In genomic region chr15:51887887-51888592, GRCh38 we compare ENCODE assay signal across 28 cellular contexts. TPM values are rescaled to one million over a fixed set of nuclear protein-coding genes. Genes with fewer than 3 reads are reported as not detected.
DNase-seq lines count a peak whose midpoint lies in the region; ATAC-seq, FAIRE-seq and TF ChIP-seq lines count a peak whose summit lies in the region.
"Had no signal": no experiment of that assay in that cellular context is flagged by ENCODE, and none has a peak within 500 bp of the region (broad histone marks: within the 10 kb centered on the region; RNA-seq: fewer than 3 reads in every experiment).

No MANE protein-coding gene starts in this region.

- H3K27ac Mint-ChIP-seq in activated T-helper 17 cell treated with anti-CD3 and anti-CD28 coated beads, Interleukin-2, amount 50 U/mL, for 72 hours: peak overlapping the region; percentile 49
- no peak overlapping the region for H3K27ac Mint-ChIP-seq in activated naive CD4-positive, alpha-beta T cell treated with anti-CD3 and anti-CD28 coated beads for 36 hours
- H3K27ac Mint-ChIP-seq: activated naive CD4-positive, alpha-beta T cell treated with anti-CD3 and anti-CD28 coated beads, Interleukin-2, amount 50 U/mL, for 24 hours; activated T-helper 1 cell treated with anti-CD3 and anti-CD28 coated beads, Interleukin-12 subunit alpha, Interleukin-12 subunit beta, Interleukin-2, Interleukin-4 antibody, amounts not matched to agents 30 ng/mL and 10 ng/mL and 1 ng/mL, durations not matched to agents 14 hours and 24 hours and 36 hours; effector memory CD8-positive, alpha-beta T cell; HFFc6; progenitor cell of endocrine pancreas; WTC11 had no signal

- DNase-seq in A549 (ENCODE audit: low read depth in 1 of 2, low spot score in 1 of 2): peak; percentile 70 to 87
- no peak for DNase-seq in HCT116 (ENCODE audit: low read depth, low spot score)
- DNase-seq in right lobe of liver: no peak
- no peak for DNase-seq in NCI-H526 (lab: John Stamatoyannopoulos, UW)
- no peak for DNase-seq in lower leg skin (ENCODE audit: low spot score in 2 of 2)
- DNase-seq in sciatic nerve (ENCODE audit: low spot score): no peak
- no peak for DNase-seq in activated naive CD4-positive, alpha-beta T cell treated with anti-CD3 and anti-CD28 coated beads for 36 hours
- DNase-seq: activated CD4-positive, alpha-beta T cell treated with anti-CD3 and anti-CD28 coated beads, Interleukin-2, amount 50 U/mL, for 4 hours; anterior cingulate cortex; cortex of kidney; effector memory CD8-positive, alpha-beta T cell; gastrocnemius medialis; GF-D8; HFFc6; left lung; NCI-H1694; NCI-H510A treated with DMSO at 0.1 percent for 48 hours; stimulated activated CD4-positive, alpha-beta T cell treated with anti-CD3 and anti-CD28 coated beads, Interleukin-15, amount 100 ng/mL, for 24 hours; T1000 had no signal

- H2AFZ ChIP-seq in HCT116 (ENCODE audit: low read depth, low read length, poor library complexity, severe bottlenecking): no peak overlapping the region

- TF ChIP-seq CTCF in A549 (IDR thresholded peaks at IDR 0.05) (no peak), HCT116 (IDR thresholded peaks at IDR 0.05 in 2 of 3, conservative IDR thresholded peaks at IDR 0.05 in 1 of 3; ENCODE audit: borderline replicate concordance in 1 of 3, insufficient read depth in 1 of 3, low read depth in 2 of 3, low read length in 2 of 3) (no peak), right lobe of liver (IDR thresholded peaks at IDR 0.05) (no peak), lower leg skin (IDR thresholded peaks at IDR 0.05) (no peak)

- no peaks in the 10 kb centered on the region for H4K20me1 ChIP-seq in HCT116 (ENCODE audit: insufficient read depth)

- H3K27ac ChIP-seq in A549: peak overlapping the region; percentile 72 to 80
- peak overlapping the region; percentile 12; the same call in 1 of the 2 replicates for H3K27ac ChIP-seq in HCT116 (ENCODE audit: low read depth, low read length)
- peak overlapping the region in 1 of 3 donors; percentile 12 for H3K27ac ChIP-seq in right lobe of liver
- H3K27ac ChIP-seq: esophagus muscularis mucosa, gastrocnemius medialis, HL-60, left lung had no signal

- intact Hi-C loops in HCT116 (cut with micrococcal nuclease): no loop called here
- intact Hi-C loops in right lobe of liver (cut with DNase I): no loop called here
- intact Hi-C loops in lower leg skin (cut with DNase I; ENCODE audit: low total_unique reads): loop anchor here (10.0 kb wide), 1 partner anchor 247 kb away; no protein-coding TSS in a partner anchor
- intact Hi-C loops in sciatic nerve (cut with DNase I): no loop called here
- intact Hi-C loops in activated naive CD4-positive, alpha-beta T cell treated with anti-CD3 and anti-CD28 coated beads for 36 hours (cut with micrococcal nuclease): loop anchor here (1.0 to 2.0 kb wide), 2 partner anchors 191 to 339 kb away; no protein-coding TSS in a partner anchor

- peaks cover 82% of the 10 kb centered on the region for H3K36me3 Mint-ChIP-seq in activated T-helper 17 cell treated with anti-CD3 and anti-CD28 coated beads, Interleukin-2, amount 50 U/mL, for 72 hours (ENCODE audit: low read depth)
- H3K36me3 Mint-ChIP-seq in activated naive CD4-positive, alpha-beta T cell treated with anti-CD3 and anti-CD28 coated beads for 36 hours (ENCODE audit: low read depth): peaks cover 32% of the 10 kb centered on the region

- peaks cover 50% of the 10 kb centered on the region for H3K79me2 ChIP-seq in HCT116 (ENCODE audit: insufficient read depth, low read length)

- peaks cover 19 to 21% of the 10 kb centered on the region in 2 experiments for H3K36me3 ChIP-seq in HCT116 (ENCODE audit: control insufficient read depth in 1 of 2, insufficient read depth in 2 of 2, low read length in 2 of 2)
- peaks cover 0 to 33% (median 0%) of the 10 kb centered on the region in 4 donors for H3K36me3 ChIP-seq in right lobe of liver

- H3K4me3 Mint-ChIP-seq in activated T-helper 17 cell treated with anti-CD3 and anti-CD28 coated beads, Interleukin-2, amount 50 U/mL, for 72 hours: no peak overlapping the region
- H3K4me3 Mint-ChIP-seq in activated naive CD4-positive, alpha-beta T cell treated with anti-CD3 and anti-CD28 coated beads for 36 hours: no peak overlapping the region
- H3K4me3 Mint-ChIP-seq: activated naive CD4-positive, alpha-beta T cell treated with anti-CD3 and anti-CD28 coated beads, Interleukin-2, amount 50 U/mL, for 24 hours; activated T-helper 1 cell treated with anti-CD3 and anti-CD28 coated beads, Interleukin-12 subunit alpha, Interleukin-12 subunit beta, Interleukin-2, Interleukin-4 antibody, amounts not matched to agents 30 ng/mL and 10 ng/mL and 1 ng/mL, durations not matched to agents 14 hours and 24 hours and 36 hours; effector memory CD8-positive, alpha-beta T cell; HFFc6; immature natural killer cell; WTC11 had no signal

- H3K9me3 ChIP-seq in A549 (no peaks in the 10 kb centered on the region), HCT116 (ENCODE audit: control insufficient read depth in 1 of 2, insufficient read depth in 1 of 2, low read depth in 1 of 2, low read length in 2 of 2) (no peaks in the 10 kb centered on the region), right lobe of liver (no peaks in the 10 kb centered on the region)
- H3K9me3 ChIP-seq: esophagus muscularis mucosa, gastrocnemius medialis, left lung had no signal

- TF ChIP-seq POLR2A in A549 (IDR thresholded peaks at IDR 0.05; ENCODE audit: low read length) (no peak), HCT116 (IDR thresholded peaks at IDR 0.05; ENCODE audit: borderline replicate concordance, extremely low read depth, insufficient read depth, insufficient read length) (no peak), right lobe of liver (IDR thresholded peaks at IDR 0.05) (no peak), lower leg skin (IDR thresholded peaks at IDR 0.05) (no peak)

- H3K4me2 ChIP-seq in A549: peak overlapping the region; percentile 79
- H3K4me2 ChIP-seq in HCT116 (ENCODE audit: low read length): no peak overlapping the region

- FAIRE-seq in A549 (lab: Jason Lieb, UNC): peak; percentile 93
- FAIRE-seq: urothelium cell line had no signal

- peak; percentile 86 to 94 for ATAC-seq in A549
- peak; percentile 32; the same call in 1 of the 2 replicates for ATAC-seq in HCT116
- peak; percentile 79 for ATAC-seq in activated T-helper 17 cell treated with anti-CD3 and anti-CD28 coated beads, Interleukin-2, amount 50 U/mL, for 72 hours (replicated peaks)
- peak; percentile 42 to 69 (median 66) for ATAC-seq in right lobe of liver
- ATAC-seq in sciatic nerve: no peak
- ATAC-seq: effector memory CD8-positive, alpha-beta T cell; gastrocnemius medialis; WTC11 had no signal

- RAD21 ChIA-PET in HCT116 (lab: Charles Lee; ENCODE audit: low non-redundant PET in 1 of 2, low total read pairs in 2 of 2, uncharacterized antibody in 2 of 2, unreplicated experiment in 2 of 2): no interaction called here

- CTCF ChIA-PET in A549 (lab: Yijun Ruan, JAX) (interaction anchor here (0.7 to 6.2 kb wide), 36 partner anchors 8 to 345 kb away, joined by 3 to 52 read pairs (median 5); no protein-coding TSS in a partner anchor), HCT116 (lab: Charles Lee) (interaction anchor here (0.9 to 3.3 kb wide), 9 partner anchors 9 to 47 kb away, joined by 3 to 22 read pairs (median 8); no protein-coding TSS in a partner anchor)
- CTCF ChIA-PET in activated naive CD4-positive, alpha-beta T cell treated with anti-CD3 and anti-CD28 coated beads for 36 hours (lab: Charles Lee): interaction anchor here (0.7 to 3.9 kb wide), 15 partner anchors 9 to 265 kb away, joined by 3 to 31 read pairs (median 3); no protein-coding TSS in a partner anchor

- no peaks in the 10 kb centered on the region for H3K27me3 ChIP-seq in HCT116 (ENCODE audit: insufficient read depth, low read length)
- no peaks in the 10 kb centered on the region for H3K27me3 ChIP-seq in right lobe of liver
- H3K27me3 ChIP-seq: esophagus muscularis mucosa, gastrocnemius medialis, left lung had no signal

- no TSS peak for BruUV-seq in HCT116 (replicated peaks; lab: Mats Ljungman, UMichigan)

- H3K4me1 ChIP-seq in A549: peaks cover 55% of the 10 kb centered on the region
- H3K4me1 ChIP-seq in HCT116 (ENCODE audit: control insufficient read depth in 1 of 2, insufficient read depth in 2 of 2, low read length in 2 of 2): peaks cover 16 to 29% of the 10 kb centered on the region in 2 experiments
- H3K4me1 ChIP-seq in right lobe of liver: peaks cover 0 to 11% (median 2%) of the 10 kb centered on the region in 4 donors

- no peak for TF ChIP-seq EP300 in A549 (IDR thresholded peaks at IDR 0.05)

- H3K27me3 Mint-ChIP-seq in activated T-helper 17 cell treated with anti-CD3 and anti-CD28 coated beads, Interleukin-2, amount 50 U/mL, for 72 hours: no peaks in the 10 kb centered on the region
- no peaks in the 10 kb centered on the region for H3K27me3 Mint-ChIP-seq in activated naive CD4-positive, alpha-beta T cell treated with anti-CD3 and anti-CD28 coated beads for 36 hours (ENCODE audit: low read depth)
- H3K27me3 Mint-ChIP-seq: activated naive CD4-positive, alpha-beta T cell treated with anti-CD3 and anti-CD28 coated beads, Interleukin-2, amount 50 U/mL, for 24 hours; effector memory CD8-positive, alpha-beta T cell; progenitor cell of endocrine pancreas had no signal

- WGBS in A549 (ENCODE audit: missing lambda C conversion rate): 8% methylated on average over 9 of the region's 9 CpGs
- 63% methylated on average over 9 of the region's 9 CpGs for WGBS in right lobe of liver (ENCODE audit: insufficient coverage, low coverage, low lambda C conversion rate, missing lambda C conversion rate)
- WGBS in lower leg skin, 2 donors: 88 to 91% methylated on average over 9 of the region's 9 CpGs

- H3K9ac ChIP-seq in HCT116 (ENCODE audit: low read length): no peak overlapping the region

- H3K4me3 ChIP-seq in A549 (peak overlapping the region; percentile 20; the same call in 1 of the 3 replicates), HCT116 (replicated peaks in 1 of 2; ENCODE audit: low read depth in 1 of 2, low read length in 2 of 2) (no peak overlapping the region), right lobe of liver (no peak overlapping the region), lower leg skin (ENCODE audit: low read depth, poor library complexity, severe bottlenecking) (no peak overlapping the region)
- H3K4me3 ChIP-seq: esophagus muscularis mucosa, gastrocnemius medialis, left lung had no signal

- H3K9me2 ChIP-seq in HCT116 (ENCODE audit: insufficient read depth): no peaks in the 10 kb centered on the region

- POLR2A ChIA-PET in A549 (lab: Yijun Ruan, JAX) (interaction anchor here (1.6 kb wide), 1 partner anchor 58 kb away, joined by 6 read pairs; the partner anchor contains the start of gene TMOD3), HCT116 (lab: Charles Lee) (no interaction called here)

- H3K9me3 Mint-ChIP-seq in activated T-helper 17 cell treated with anti-CD3 and anti-CD28 coated beads, Interleukin-2, amount 50 U/mL, for 72 hours: no peaks in the 10 kb centered on the region
- H3K9me3 Mint-ChIP-seq in activated naive CD4-positive, alpha-beta T cell treated with anti-CD3 and anti-CD28 coated beads for 36 hours: no peaks in the 10 kb centered on the region
- H3K9me3 Mint-ChIP-seq: activated naive CD4-positive, alpha-beta T cell treated with anti-CD3 and anti-CD28 coated beads, Interleukin-2, amount 50 U/mL, for 24 hours; activated T-helper 1 cell treated with anti-CD3 and anti-CD28 coated beads, Interleukin-12 subunit alpha, Interleukin-12 subunit beta, Interleukin-2, Interleukin-4 antibody, amounts not matched to agents 30 ng/mL and 10 ng/mL and 1 ng/mL, durations not matched to agents 14 hours and 24 hours and 36 hours; effector memory CD8-positive, alpha-beta T cell; HFFc6; immature natural killer cell had no signal

- TF ChIP-seq RAD21 in A549 (conservative IDR thresholded peaks at IDR 0.05 in 1 of 2, IDR thresholded peaks at IDR 0.05 in 1 of 2): no peak
- TF ChIP-seq RAD21 in HCT116 (IDR thresholded peaks at IDR 0.05; ENCODE audit: low read depth): no peak

- peaks cover 10% of the 10 kb centered on the region for H3K4me1 Mint-ChIP-seq in activated T-helper 17 cell treated with anti-CD3 and anti-CD28 coated beads, Interleukin-2, amount 50 U/mL, for 72 hours
- H3K4me1 Mint-ChIP-seq in activated naive CD4-positive, alpha-beta T cell treated with anti-CD3 and anti-CD28 coated beads for 36 hours (ENCODE audit: low read depth): peaks cover 2% of the 10 kb centered on the region
- H3K4me1 Mint-ChIP-seq: WTC11 had no signal

RNA-seq across cellular contexts. Expression of gene TMOD3, which starts 58.6 kb away (rescaled TPM):
- polyA plus RNA-seq in A549 (2011; rRNA removed): 93.2 and 111 TPM in 2 replicates
- 11.4 and 13.2 TPM in 2 replicates for polyA plus RNA-seq in A549 (2012; cell fraction: cytosol; rRNA removed)
- polyA plus RNA-seq in A549 (2012; cell fraction: nucleus; rRNA removed): 8.5 and 11.3 TPM in 2 replicates
- 55.5 to 57.8 TPM (median 57.5 TPM) in 3 replicates for polyA plus RNA-seq in A549 (2017; fragmentation: RNase III; extraction: RNeasy Plus Mini Kit Qiagen cat#74134 plus additional on column Dnase treatment)
- polyA minus RNA-seq in A549 (2011; rRNA and poly(A)+ RNA removed): 29.2 and 34.3 TPM in 2 replicates
- 78.8 TPM for total RNA-seq in HCT116 (2021; ENCODE audit: unreplicated experiment)
- 14.4 and 16.8 TPM in 2 replicates for polyA plus RNA-seq in HCT116 (2012)
- 10 to 100 TPM; 64.5 to 76.9 TPM for total RNA-seq in activated T-helper 17 cell treated with anti-CD3 and anti-CD28 coated beads, Interleukin-2, amount 50 U/mL, for 72 hours
- 10 to 100 TPM; 15.0 to 32.2 (median 20.6) TPM for total RNA-seq in right lobe of liver
- 10 to 100 TPM; 35.4 to 47.2 (median 38.6) TPM for total RNA-seq in lower leg skin
- total RNA-seq in sciatic nerve: 74.7 TPM
- total RNA-seq in activated naive CD4-positive, alpha-beta T cell treated with anti-CD3 and anti-CD28 coated beads for 36 hours: 10 to 100 TPM; 45.9 to 52.8 TPM

Comparison
In these comparisons a context has a peak if more than half of its experiments do, and no peak if none do; other contexts are left out.
1. DNase-seq: peak in A549 (2 of 2); none in HCT116 (single experiment), right lobe of liver (0 of 3), NCI-H526 (0 of 2), lower leg skin (0 of 2), sciatic nerve (single experiment) and activated naive CD4-positive, alpha-beta T cell treated with anti-CD3 and anti-CD28 coated beads for 36 hours (single experiment).
2. intact Hi-C loops: an anchor here in lower leg skin (10.0 kb wide) and activated naive CD4-positive, alpha-beta T cell treated with anti-CD3 and anti-CD28 coated beads for 36 hours (1.0 to 2.0 kb wide); none called in HCT116, right lobe of liver and sciatic nerve.